ENCODE assay signal across 17 cellular contexts in the genomic region with DNA sequence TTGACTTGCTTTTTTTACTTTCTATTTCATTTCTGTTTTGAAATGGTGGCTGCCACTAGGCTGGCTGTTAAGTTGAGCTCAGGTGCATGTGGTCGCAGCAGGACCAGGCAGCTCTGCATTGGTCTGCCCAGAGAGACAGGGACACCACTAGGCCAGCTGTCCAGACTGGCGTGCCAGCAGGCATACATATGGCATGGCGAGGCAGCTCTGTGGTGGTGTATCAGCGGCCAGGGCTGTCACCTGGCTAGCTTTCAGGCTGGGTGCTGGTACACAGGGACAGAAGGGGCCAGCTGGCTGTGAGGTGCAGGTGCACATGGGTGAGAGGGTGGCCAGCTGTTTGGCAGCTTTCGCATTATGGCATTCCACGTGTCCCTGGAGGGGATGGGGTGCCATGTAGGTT.
"Had no signal": no experiment of that assay in that cellular context is flagged by ENCODE, and none has a peak within 500 bp of the region (broad histone marks: within the 10 kb centered on the region; RNA-seq: fewer than 3 reads in every experiment).

No MANE protein-coding gene starts in this region.

- H3K36me3 ChIP-seq: esophagus squamous epithelium, ovary, thyroid gland, WERI-Rb-1 had no signal

- H3K27ac Mint-ChIP-seq: activated naive CD8-positive, alpha-beta T cell treated with anti-CD3 and anti-CD28 coated beads, Interleukin-2, amount 10 ng/mL, durations not matched to agents 7 days and 5 days; effector memory CD8-positive, alpha-beta T cell; naive thymus-derived CD4-positive, alpha-beta T cell had no signal

- H3K9me3 ChIP-seq: body of pancreas, esophagus squamous epithelium, mucosa of descending colon, ovary, thyroid gland had no signal

- H3K4me1 Mint-ChIP-seq: activated naive CD8-positive, alpha-beta T cell treated with anti-CD3 and anti-CD28 coated beads, Interleukin-2, amount 10 ng/mL, durations not matched to agents 7 days and 5 days; naive thymus-derived CD4-positive, alpha-beta T cell had no signal

- H3K27me3 ChIP-seq: body of pancreas, esophagus squamous epithelium, ovary, thyroid gland had no signal

- DNase-seq: activated CD4-positive, alpha-beta T cell treated with anti-CD3 and anti-CD28 coated beads for 1 hour; activated naive CD4-positive, alpha-beta T cell treated with Interleukin-2 at 50 U/mL for 16 hours; activated naive CD8-positive, alpha-beta T cell treated with anti-CD3 and anti-CD28 coated beads, Interleukin-2, amount 10 ng/mL, durations not matched to agents 7 days and 5 days; amygdala; body of pancreas; effector memory CD8-positive, alpha-beta T cell; esophagus squamous epithelium; mesenchymal stem cell; naive thymus-derived CD4-positive, alpha-beta T cell; ovary; stimulated activated CD4-positive, alpha-beta T cell treated with anti-CD3 and anti-CD28 coated beads, Interleukin-4, amount 100 ng/mL, for 4 hours; stimulated activated naive CD4-positive, alpha-beta T cell treated with Interleukin-2 at 50 U/mL for 16 hours; thyroid gland; WERI-Rb-1 had no signal

- H3K4me3 Mint-ChIP-seq: activated naive CD8-positive, alpha-beta T cell treated with anti-CD3 and anti-CD28 coated beads, Interleukin-2, amount 10 ng/mL, durations not matched to agents 7 days and 5 days; effector memory CD8-positive, alpha-beta T cell; naive thymus-derived CD4-positive, alpha-beta T cell had no signal

- H3K4me1 ChIP-seq: body of pancreas, esophagus squamous epithelium, thyroid gland had no signal

- H3K27ac ChIP-seq: body of pancreas, esophagus squamous epithelium, ovary, thyroid gland, WERI-Rb-1 had no signal

- H3K4me3 ChIP-seq: body of pancreas, esophagus squamous epithelium, mucosa of descending colon, ovary, smooth muscle cell, thyroid gland had no signal

- H3K9me3 Mint-ChIP-seq: activated naive CD8-positive, alpha-beta T cell treated with anti-CD3 and anti-CD28 coated beads, Interleukin-2, amount 10 ng/mL, durations not matched to agents 7 days and 5 days; effector memory CD8-positive, alpha-beta T cell had no signal

- H3K27me3 Mint-ChIP-seq: activated naive CD8-positive, alpha-beta T cell treated with anti-CD3 and anti-CD28 coated beads, Interleukin-2, amount 10 ng/mL, durations not matched to agents 7 days and 5 days; effector memory CD8-positive, alpha-beta T cell; naive thymus-derived CD4-positive, alpha-beta T cell had no signal

- ATAC-seq: body of pancreas; effector memory CD8-positive, alpha-beta T cell; mucosa of descending colon; naive thymus-derived CD4-positive, alpha-beta T cell; sciatic nerve had no signal

- H3K4me2 ChIP-seq: smooth muscle cell had no signal

- H3K36me3 Mint-ChIP-seq: activated naive CD8-positive, alpha-beta T cell treated with anti-CD3 and anti-CD28 coated beads, Interleukin-2, amount 10 ng/mL, durations not matched to agents 7 days and 5 days; naive thymus-derived CD4-positive, alpha-beta T cell had no signal
